ENCODE assay signal across 19 cellular contexts in the genomic region with DNA sequence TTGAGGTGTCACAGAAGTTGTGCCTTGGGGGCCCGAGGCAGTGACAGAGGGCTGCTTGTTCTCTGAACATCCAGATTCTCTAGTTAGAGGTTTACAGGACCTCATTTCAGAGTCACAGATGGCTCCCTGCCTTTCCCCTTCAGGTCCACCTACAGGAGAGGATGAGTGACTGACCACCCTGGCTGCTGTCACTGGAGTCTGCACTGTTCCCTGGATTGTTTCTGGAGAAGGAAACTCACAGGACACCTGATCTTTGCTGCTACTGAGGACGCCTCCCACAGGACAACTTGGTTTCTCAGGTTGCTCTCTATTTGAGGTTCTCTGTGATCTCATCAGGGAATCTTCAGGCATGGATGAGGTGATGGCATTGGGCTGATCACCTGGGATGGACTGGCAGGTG. TPM values are rescaled to one million over a fixed set of nuclear protein-coding genes. Genes with fewer than 3 reads are reported as not detected.
DNase-seq lines count a peak whose midpoint lies in the region; ATAC-seq and TF ChIP-seq lines count a peak whose summit lies in the region.
"Had no signal": no experiment of that assay in that cellular context is flagged by ENCODE, and none has a peak within 500 bp of the region (broad histone marks: within the 10 kb centered on the region; RNA-seq: fewer than 3 reads in every experiment).

No MANE protein-coding gene starts in this region.

- H4K20me1 ChIP-seq in mammary epithelial cell (ENCODE audit: insufficient read depth, low read length) = no peaks in the 10 kb centered on the region

- DNase-seq in NCI-H510A (lab: John Stamatoyannopoulos, UW) (peak; percentile 48), NCI-H510A treated with DMSO at 0.1 percent for 48 hours (lab: John Stamatoyannopoulos, UW) (no peak), NCI-H2029 (lab: John Stamatoyannopoulos, UW) (peak; percentile 73), mammary epithelial cell (no peak), ecto neural progenitor cell (ENCODE audit: low spot score) (no peak)
- no peak for DNase-seq in activated naive CD4-positive, alpha-beta T cell treated with anti-CD3 and anti-CD28 coated beads, Interleukin-2, amount 10 ng/mL, durations not matched to agents 7 days and 5 days
- DNase-seq: activated CD4-positive, alpha-beta T cell treated with anti-CD3 and anti-CD28 coated beads for 4 hours; activated CD8-positive, alpha-beta memory T cell treated with anti-CD3 and anti-CD28 coated beads, Interleukin-2, amount 50 U/mL, for 48 hours; left lung; naive thymus-derived CD8-positive, alpha-beta T cell; PC-3; right cardiac atrium; stimulated activated CD4-positive, alpha-beta T cell treated with anti-CD3 and anti-CD28 coated beads, Interleukin-15, amount 100 ng/mL, for 24 hours had no signal

- H3K9me3 Mint-ChIP-seq in activated naive CD4-positive, alpha-beta T cell treated with anti-CD3 and anti-CD28 coated beads, Interleukin-2, amount 10 ng/mL, durations not matched to agents 7 days and 5 days = no peaks in the 10 kb centered on the region
- H3K9me3 Mint-ChIP-seq: dendritic cell treated with granulocyte-macrophage colony-stimulating factor and Interleukin-4, amounts not matched to agents 40 ng/mL and 50 ng/mL, for 4 days; naive thymus-derived CD8-positive, alpha-beta T cell; type B pancreatic cell had no signal

- H3K79me2 ChIP-seq in mammary epithelial cell (ENCODE audit: insufficient read depth, low read length) = no peaks in the 10 kb centered on the region

- H3K27ac ChIP-seq in mammary epithelial cell (ENCODE audit: insufficient read depth, low read depth, low read length) = no peak overlapping the region
- H3K27ac ChIP-seq: left lung had no signal

- H3K27me3 Mint-ChIP-seq in activated naive CD4-positive, alpha-beta T cell treated with anti-CD3 and anti-CD28 coated beads, Interleukin-2, amount 10 ng/mL, durations not matched to agents 7 days and 5 days = no peaks in the 10 kb centered on the region
- H3K27me3 Mint-ChIP-seq: dendritic cell treated with granulocyte-macrophage colony-stimulating factor and Interleukin-4, amounts not matched to agents 40 ng/mL and 50 ng/mL, for 4 days; naive thymus-derived CD8-positive, alpha-beta T cell; type B pancreatic cell had no signal

- H3K27ac Mint-ChIP-seq in activated naive CD4-positive, alpha-beta T cell treated with anti-CD3 and anti-CD28 coated beads, Interleukin-2, amount 10 ng/mL, durations not matched to agents 7 days and 5 days = no peak overlapping the region
- H3K27ac Mint-ChIP-seq: dendritic cell treated with granulocyte-macrophage colony-stimulating factor and Interleukin-4, amounts not matched to agents 40 ng/mL and 50 ng/mL, for 4 days; naive thymus-derived CD8-positive, alpha-beta T cell; type B pancreatic cell had no signal

- no peaks in the 10 kb centered on the region for H3K4me1 ChIP-seq in mammary epithelial cell (ENCODE audit: insufficient read depth, low read length)
- H3K4me1 ChIP-seq in skeletal muscle satellite cell (ENCODE audit: control insufficient read depth, insufficient read depth, low read length) = peaks cover 2% of the 10 kb centered on the region
- H3K4me1 ChIP-seq: left lung had no signal

- H2AFZ ChIP-seq in mammary epithelial cell (ENCODE audit: low read depth, low read length) = peak overlapping the region; percentile 37

- H3K36me3 ChIP-seq in mammary epithelial cell (ENCODE audit: insufficient read depth, low read length) = no peaks in the 10 kb centered on the region
- no peaks in the 10 kb centered on the region for H3K36me3 ChIP-seq in skeletal muscle satellite cell (ENCODE audit: insufficient read depth, low read length)

- in situ Hi-C loops in mammary epithelial cell (cut with MboI; ENCODE audit: low sequenced_read_pairs in 2 of 2) = no loop called here

- no peak for TF ChIP-seq CTCF in mammary epithelial cell (conservative IDR thresholded peaks at IDR 0.05 in 1 of 2, IDR thresholded peaks at IDR 0.05 in 1 of 2; ENCODE audit: extremely low read depth in 1 of 2, insufficient read depth in 1 of 2, low read depth in 1 of 2, low read length in 2 of 2)

- ATAC-seq in GM21381 (IDR thresholded peaks at IDR 0.05; ENCODE audit: unreplicated experiment) = no peak
- ATAC-seq: left lung; naive thymus-derived CD8-positive, alpha-beta T cell; PC-3; right cardiac atrium had no signal

- H3K27me3 ChIP-seq in mammary epithelial cell (ENCODE audit: insufficient read depth, low read length) (no peaks in the 10 kb centered on the region), skeletal muscle satellite cell (ENCODE audit: control insufficient read depth, insufficient read depth, low read length) (peaks cover 5% of the 10 kb centered on the region)
- H3K27me3 ChIP-seq: left lung had no signal

- dilution Hi-C loops in mammary epithelial cell (cut with HindIII; ENCODE audit: low sequenced_read_pairs) = no loop called here

- BruUV-seq in mammary epithelial cell (replicated peaks; lab: Mats Ljungman, UMichigan) = no TSS peak

- H3K4me2 ChIP-seq in mammary epithelial cell (ENCODE audit: insufficient read depth, low read depth, low read length) = peak overlapping the region; percentile 53
- peak overlapping the region; percentile 64 for H3K4me2 ChIP-seq in skeletal muscle satellite cell (ENCODE audit: low read length)

- CTCF ChIA-PET in mammary epithelial cell (lab: Charles Lee; ENCODE audit: low non-redundant PET) = no interaction called here
- CTCF ChIA-PET in activated naive CD4-positive, alpha-beta T cell treated with anti-CD3 and anti-CD28 coated beads, Interleukin-2, amount 10 ng/mL, durations not matched to agents 7 days and 5 days (lab: Charles Lee) = no interaction called here

- no peak overlapping the region for H3K4me3 Mint-ChIP-seq in activated naive CD4-positive, alpha-beta T cell treated with anti-CD3 and anti-CD28 coated beads, Interleukin-2, amount 10 ng/mL, durations not matched to agents 7 days and 5 days
- H3K4me3 Mint-ChIP-seq: dendritic cell treated with granulocyte-macrophage colony-stimulating factor and Interleukin-4, amounts not matched to agents 40 ng/mL and 50 ng/mL, for 4 days; type B pancreatic cell had no signal

- H3K9me3 ChIP-seq in mammary epithelial cell (replicated peaks; ENCODE audit: insufficient read depth, low read length) (no peaks in the 10 kb centered on the region), skeletal muscle satellite cell (replicated peaks; ENCODE audit: low read length) (no peaks in the 10 kb centered on the region)
- H3K9me3 ChIP-seq: left lung had no signal

- peaks cover 70% of the 10 kb centered on the region for H3K36me3 Mint-ChIP-seq in activated naive CD4-positive, alpha-beta T cell treated with anti-CD3 and anti-CD28 coated beads, Interleukin-2, amount 10 ng/mL, durations not matched to agents 7 days and 5 days
- H3K36me3 Mint-ChIP-seq: type B pancreatic cell had no signal

- H3K9ac ChIP-seq in mammary epithelial cell (ENCODE audit: insufficient read depth, low read length) = no peak overlapping the region
- H3K9ac ChIP-seq in skeletal muscle satellite cell (ENCODE audit: low read depth, low read length) = no peak overlapping the region

- peaks cover 70% of the 10 kb centered on the region for H3K4me1 Mint-ChIP-seq in activated naive CD4-positive, alpha-beta T cell treated with anti-CD3 and anti-CD28 coated beads, Interleukin-2, amount 10 ng/mL, durations not matched to agents 7 days and 5 days

- 29% methylated on average over 1 of the region's 2 CpGs for WGBS in mammary epithelial cell (ENCODE audit: low coverage, missing lambda C conversion rate)

- peak overlapping the region in 2 of 3 experiments; percentile 19 to 33 for H3K4me3 ChIP-seq in mammary epithelial cell (replicated peaks in 1 of 3; ENCODE audit: insufficient read depth in 1 of 3, low read depth in 2 of 3, low read length in 3 of 3)
- H3K4me3 ChIP-seq in skeletal muscle satellite cell (ENCODE audit: low read length) = peak overlapping the region; percentile 30
- H3K4me3 ChIP-seq: left lung had no signal

- intact Hi-C loops in mammary epithelial cell (cut with micrococcal nuclease) = no loop called here

RNA-seq across cellular contexts. Expression of a gene that starts 58.3 kb away (rescaled TPM):
- under 1 TPM in 1 of 2 donors, not detected in 1; under 0.01 TPM for total RNA-seq in mammary epithelial cell
- polyA plus RNA-seq in mammary epithelial cell = not detected
- polyA minus RNA-seq in mammary epithelial cell = not detected
- total RNA-seq in skeletal muscle satellite cell (2012; rRNA removed) = under 0.01 TPM in 2 replicates
- total RNA-seq: osteocyte, PC-3 had no signal
- polyA plus RNA-seq: BJ had no signal

Comparison
In these comparisons a context has a peak if more than half of its experiments do, and no peak if none do; other contexts are left out.
1. DNase-seq: peak in NCI-H510A (single experiment) and NCI-H2029 (single experiment); none in NCI-H510A treated with DMSO at 0.1 percent for 48 hours (single experiment), mammary epithelial cell (single experiment), ecto neural progenitor cell (single experiment) and activated naive CD4-positive, alpha-beta T cell treated with anti-CD3 and anti-CD28 coated beads, Interleukin-2, amount 10 ng/mL, durations not matched to agents 7 days and 5 days (single experiment).